ENCODE assay signal across 8 cellular contexts in genomic region chr9:93577940-93578682, GRCh38. TPM values are rescaled to one million over a fixed set of nuclear protein-coding genes. Genes with fewer than 3 reads are reported as not detected.
DNase-seq lines count a peak whose midpoint lies in the region; ATAC-seq and TF ChIP-seq lines count a peak whose summit lies in the region.

No MANE protein-coding gene starts in this region.

- H3K36me3 ChIP-seq in GM23248 (ENCODE audit: low read depth) (no peaks in the 10 kb centered on the region), WERI-Rb-1 (no peaks in the 10 kb centered on the region; the same call in 1 of the 2 replicates)

- peaks cover 17% of the 10 kb centered on the region for H3K4me1 ChIP-seq in GM23248 (ENCODE audit: insufficient read depth)
- H3K4me1 ChIP-seq in foreskin keratinocyte: no peaks in the 10 kb centered on the region

- H3K9me3 ChIP-seq in GM23248 (ENCODE audit: low read depth) (no peaks in the 10 kb centered on the region), WERI-Rb-1 (ENCODE audit: severe bottlenecking) (no peaks in the 10 kb centered on the region)

- H3K9ac ChIP-seq in GM23248: peak overlapping the region; percentile 82

- WGBS in GM23248 (ENCODE audit: low coverage in 1 of 2, low lambda C conversion rate in 2 of 2, missing lambda C conversion rate in 2 of 2), 2 experiments: 53 to 56% methylated on average over 13 to 14 of the region's 14 CpGs

- intact Hi-C loops in sciatic nerve (cut with DNase I): no loop called here

- in situ Hi-C loops in GM23248 (cut with MboI): no loop called here

- H3K27ac ChIP-seq in GM23248 (no peak overlapping the region), WERI-Rb-1 (no peak overlapping the region), foreskin keratinocyte (no peak overlapping the region)

- H3K27me3 ChIP-seq in GM23248 (replicated peaks; ENCODE audit: insufficient read depth) (no peaks in the 10 kb centered on the region), WERI-Rb-1 (ENCODE audit: insufficient read depth, low read depth, severe bottlenecking) (no peaks in the 10 kb centered on the region), foreskin keratinocyte (no peaks in the 10 kb centered on the region)

- H3K4me2 ChIP-seq in GM23248 (ENCODE audit: unreplicated experiment): peak overlapping the region; percentile 84

- peaks cover 79% of the 10 kb centered on the region for H3K79me2 ChIP-seq in GM23248 (ENCODE audit: insufficient read depth)

- peak overlapping the region; percentile 44; the same call in 1 of the 2 replicates for H2AFZ ChIP-seq in GM23248

- H3K4me3 ChIP-seq in GM23248 (peak overlapping the region; percentile 81), WERI-Rb-1 (ENCODE audit: low read depth, low read length) (peak overlapping the region; percentile 56)

- no peak for TF ChIP-seq CTCF in WERI-Rb-1 (IDR thresholded peaks at IDR 0.05; ENCODE audit: low read depth, low read length)
- TF ChIP-seq CTCF in foreskin keratinocyte (conservative IDR thresholded peaks at IDR 0.05): no peak

- H4K20me1 ChIP-seq in GM23248 (ENCODE audit: insufficient read depth): no peaks in the 10 kb centered on the region; the same call in 1 of the 2 replicates

- H3F3A ChIP-seq in GM23248 (ENCODE audit: insufficient read depth): no peaks in the 10 kb centered on the region

- ATAC-seq in foreskin keratinocyte (peak; percentile 5), sciatic nerve (peak; percentile 31), HG03378 (IDR thresholded peaks at IDR 0.05; ENCODE audit: unreplicated experiment) (no peak), GM18519 (IDR thresholded peaks at IDR 0.05; ENCODE audit: low FRiP score, unreplicated experiment) (no peak), GM19035 (IDR thresholded peaks at IDR 0.05; ENCODE audit: unreplicated experiment) (no peak)

- H3K9me2 ChIP-seq in GM23248 (ENCODE audit: insufficient read depth): no peaks in the 10 kb centered on the region

- DNase-seq in GM23248: peak; percentile 56
- no peak for DNase-seq in WERI-Rb-1
- no peak for DNase-seq in foreskin keratinocyte
- no peak for DNase-seq in sciatic nerve (ENCODE audit: low spot score)
- DNase-seq in NCI-H1436 treated with DMSO at 0.1 percent for 48 hours (lab: John Stamatoyannopoulos, UW): no peak

RNA-seq across cellular contexts. Expression of gene PHF2, which starts 1.7 kb away (rescaled TPM):
- 12.5 and 16.5 TPM in 2 replicates for total RNA-seq in GM23248 (2014; rRNA removed; shearing (Covaris generic))
- polyA plus RNA-seq in GM23248 (2016; fragmentation: Nextera tagmentation; extraction: Ambion mirVana): 3.5 and 4.6 TPM in 2 replicates
- total RNA-seq in foreskin keratinocyte: 15.4 and 17.9 TPM in 2 replicates
- 8.6 and 9.1 TPM in 2 replicates for polyA plus RNA-seq in foreskin keratinocyte
- total RNA-seq in sciatic nerve: 41.5 TPM

Comparison
In these comparisons a context has a peak if more than half of its experiments do, and no peak if none do; other contexts are left out.
1. ATAC-seq: peak in foreskin keratinocyte (single experiment) and sciatic nerve (single experiment); none in HG03378 (single experiment), GM18519 (single experiment) and GM19035 (single experiment).